Comparison of ENCODE assay signal across 19 cellular contexts in the genomic region with DNA sequence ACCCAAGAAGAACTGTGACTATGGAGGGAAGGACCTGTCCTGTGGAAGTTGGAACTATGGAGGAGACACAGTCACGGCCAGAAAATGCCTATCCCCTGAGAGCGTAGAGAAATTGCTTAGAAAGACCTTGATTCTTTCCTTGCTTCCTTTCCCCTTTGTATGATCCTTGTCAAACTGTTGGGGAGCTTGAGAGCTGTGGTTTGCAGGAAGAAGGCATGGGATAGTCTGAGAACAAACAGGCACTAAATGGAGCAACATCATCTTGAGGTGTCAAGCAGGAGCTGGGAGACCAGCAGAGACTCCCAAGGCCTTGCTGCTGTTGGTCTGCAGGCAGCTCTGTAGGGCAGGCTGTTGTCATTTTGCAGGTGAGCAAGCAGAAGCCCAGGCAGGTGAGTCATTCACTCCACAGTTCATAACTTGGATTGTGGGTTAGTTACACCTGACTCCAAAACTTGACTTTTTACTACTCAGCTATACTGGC.
DNase-seq lines count a peak whose midpoint lies in the region; ATAC-seq, FAIRE-seq and TF ChIP-seq lines count a peak whose summit lies in the region.
"Had no signal": no experiment of that assay in that cellular context is flagged by ENCODE, and none has a peak within 500 bp of the region (broad histone marks: within the 10 kb centered on the region; RNA-seq: fewer than 3 reads in every experiment).

No MANE protein-coding gene starts in this region.

- H3K4me1 Mint-ChIP-seq in astrocyte (ENCODE audit: low read depth, unreplicated experiment): peaks cover 1% of the 10 kb centered on the region

- no peak overlapping the region for H3K23ac ChIP-seq in neuronal stem cell (ENCODE audit: low read depth, low read length, poor library complexity)

- no CpG with 5 or more reads among the region's 2 CpGs for whole genome bisulfite sequencing in neuronal stem cell (ENCODE audit: extremely low coverage in 2 of 2, insufficient read length in 2 of 2, insufficient replicate concordance in 1 of 2), 2 donors

- DNase-seq in DMS53 (lab: John Stamatoyannopoulos, UW): peak; percentile 0
- no peak for DNase-seq in DMS53 treated with DMSO at 0.1 percent for 48 hours (lab: John Stamatoyannopoulos, UW; ENCODE audit: unreplicated experiment)
- DNase-seq in astrocyte (ENCODE audit: low read depth): peak; percentile 8
- peak; percentile 30 for DNase-seq in iPS-NIHi7 (ENCODE audit: extremely low spot score)
- DNase-seq in urothelium cell line (ENCODE audit: low spot score): peak; percentile 17
- no peak for DNase-seq in neuronal stem cell (ENCODE audit: low spot score)
- DNase-seq: DMS 273 treated with DMSO at 0.1 percent for 48 hours, GOT3, NCI-H1105 treated with DMSO at 0.1 percent for 48 hours, NCI-H187, NCI-H446 treated with DMSO at 0.1 percent for 48 hours, NCI-H774, Peyer's patch, SHP77 treated with DMSO at 0.1 percent for 48 hours had no signal

- H4K8ac ChIP-seq in neuronal stem cell (ENCODE audit: low read depth, low read length): no peak overlapping the region

- H3K27ac Mint-ChIP-seq in astrocyte (ENCODE audit: unreplicated experiment): no peak overlapping the region

- TF ChIP-seq CTCF in astrocyte (IDR thresholded peaks at IDR 0.05; ENCODE audit: insufficient read depth, low read depth, low read length): no peak

- ATAC-seq in GM19463 (IDR thresholded peaks at IDR 0.05; ENCODE audit: unreplicated experiment) (no peak), HG03196 (IDR thresholded peaks at IDR 0.05; ENCODE audit: unreplicated experiment) (no peak)

- H2AFZ ChIP-seq in astrocyte (ENCODE audit: low read depth, low read length) (no peak overlapping the region), neuronal stem cell (ENCODE audit: low read length) (no peak overlapping the region)

- no peaks in the 10 kb centered on the region for H4K20me1 ChIP-seq in astrocyte (ENCODE audit: insufficient read depth, low read length)
- H4K20me1 ChIP-seq: BLaER1 treated with 17β-estradiol and CSF1 and Interleukin-3, amounts not matched to agents 10 nM and 100 nM had no signal

- no peaks in the 10 kb centered on the region for H3K79me2 ChIP-seq in astrocyte (ENCODE audit: insufficient read depth, low read length)

- no peaks in the 10 kb centered on the region for H3K9me3 Mint-ChIP-seq in astrocyte (ENCODE audit: unreplicated experiment)

- H3K9ac ChIP-seq in astrocyte (ENCODE audit: low read length) (no peak overlapping the region), neuronal stem cell (ENCODE audit: low read depth, low read length, poor library complexity) (no peak overlapping the region)
- H3K9ac ChIP-seq: BLaER1 treated with 17β-estradiol and CSF1 and Interleukin-3, amounts not matched to agents 10 nM and 100 nM had no signal

- H3K18ac ChIP-seq in neuronal stem cell (ENCODE audit: low read length): no peak overlapping the region

- H3K14ac ChIP-seq in neuronal stem cell (ENCODE audit: low read length): no peak overlapping the region

- no peak overlapping the region for H3K4ac ChIP-seq in neuronal stem cell (ENCODE audit: low read length)

- H3K9me3 ChIP-seq in astrocyte (ENCODE audit: insufficient read depth, low read depth, low read length) (no peaks in the 10 kb centered on the region), neuronal stem cell (replicated peaks in 1 of 2; ENCODE audit: control insufficient read depth in 2 of 2, insufficient read depth in 1 of 2, low read depth in 1 of 2, low read length in 2 of 2) (no peaks in the 10 kb centered on the region)
- H3K9me3 ChIP-seq: Peyer's patch had no signal

- no peaks in the 10 kb centered on the region for H3K4me1 ChIP-seq in astrocyte (ENCODE audit: insufficient read depth, low read length)
- H3K4me1 ChIP-seq in neuronal stem cell (ENCODE audit: control insufficient read depth in 2 of 2, insufficient read depth in 1 of 2, low read depth in 1 of 2, low read length in 2 of 2): no peaks in the 10 kb centered on the region
- H3K4me1 ChIP-seq: BLaER1 treated with 17β-estradiol and CSF1 and Interleukin-3, amounts not matched to agents 10 nM and 100 nM; Peyer's patch had no signal

- no peak overlapping the region for H2BK12ac ChIP-seq in neuronal stem cell (ENCODE audit: low read length)

- FAIRE-seq in astrocyte (lab: Jason Lieb, UNC) (no peak), urothelium cell line (lab: Jason Lieb, UNC) (no peak)

- H2BK120ac ChIP-seq in neuronal stem cell (ENCODE audit: low read depth, low read length): no peak overlapping the region

- no peak overlapping the region for H2AK5ac ChIP-seq in neuronal stem cell (ENCODE audit: low read depth, low read length)

- H3K27ac ChIP-seq in astrocyte (ENCODE audit: low read depth, low read length): no peak overlapping the region
- no peak overlapping the region for H3K27ac ChIP-seq in neuronal stem cell (replicated peaks; ENCODE audit: low read length)
- H3K27ac ChIP-seq: 22Rv1; BLaER1 treated with 17β-estradiol and CSF1 and Interleukin-3, amounts not matched to agents 10 nM and 100 nM; HL-60; Peyer's patch had no signal

- H3K4me3 ChIP-seq in astrocyte (ENCODE audit: insufficient read depth, low read depth, low read length): no peak overlapping the region
- no peak overlapping the region for H3K4me3 ChIP-seq in neuronal stem cell (ENCODE audit: low read length in 2 of 2)
- H3K4me3 ChIP-seq: BLaER1 treated with 17β-estradiol and CSF1 and Interleukin-3, amounts not matched to agents 10 nM and 100 nM; Peyer's patch had no signal

- no peak overlapping the region for H2BK15ac ChIP-seq in neuronal stem cell (ENCODE audit: low read length)

- H3K79me1 ChIP-seq in neuronal stem cell (ENCODE audit: low read depth, low read length): no peaks in the 10 kb centered on the region

- H3K27me3 Mint-ChIP-seq in astrocyte (ENCODE audit: low read depth, unreplicated experiment): peaks cover 4% of the 10 kb centered on the region

- no peaks in the 10 kb centered on the region for H3K36me3 Mint-ChIP-seq in astrocyte (ENCODE audit: low read depth, unreplicated experiment)

- no peak overlapping the region for H3K4me3 Mint-ChIP-seq in astrocyte (ENCODE audit: unreplicated experiment)

- H3K36me3 ChIP-seq in astrocyte (ENCODE audit: insufficient read depth, low read length) (no peaks in the 10 kb centered on the region), neuronal stem cell (replicated peaks in 1 of 2; ENCODE audit: control insufficient read depth in 2 of 2, insufficient read depth in 2 of 2, low read length in 2 of 2) (no peaks in the 10 kb centered on the region)
- H3K36me3 ChIP-seq: BLaER1 treated with 17β-estradiol and CSF1 and Interleukin-3, amounts not matched to agents 10 nM and 100 nM; Peyer's patch had no signal

- no peak overlapping the region for H4K91ac ChIP-seq in neuronal stem cell (ENCODE audit: low read depth, low read length, poor library complexity)

- H3K27me3 ChIP-seq in astrocyte (ENCODE audit: insufficient read depth, low read length) (no peaks in the 10 kb centered on the region), neuronal stem cell (ENCODE audit: control insufficient read depth in 3 of 3, insufficient read depth in 3 of 3, low read depth in 1 of 3, low read length in 3 of 3) (peaks cover 0 to 5% (median 0%) of the 10 kb centered on the region in 3 experiments)
- H3K27me3 ChIP-seq: BLaER1 treated with 17β-estradiol and CSF1 and Interleukin-3, amounts not matched to agents 10 nM and 100 nM; Peyer's patch had no signal

- no peak overlapping the region for H3K4me2 ChIP-seq in astrocyte (ENCODE audit: low read length)
- H3K4me2 ChIP-seq in neuronal stem cell (ENCODE audit: insufficient read depth, low read length, poor library complexity, severe bottlenecking): no peak overlapping the region
- H3K4me2 ChIP-seq: BLaER1 treated with 17β-estradiol and CSF1 and Interleukin-3, amounts not matched to agents 10 nM and 100 nM had no signal

- no peak overlapping the region for H2BK5ac ChIP-seq in neuronal stem cell (ENCODE audit: low read length)

Comparison
In these comparisons a context has a peak if more than half of its experiments do, and no peak if none do; other contexts are left out.
1. DNase-seq: peak in DMS53 (single experiment), astrocyte (single experiment), iPS-NIHi7 (single experiment) and urothelium cell line (single experiment); none in DMS53 treated with DMSO at 0.1 percent for 48 hours (single experiment) and neuronal stem cell (single experiment).